In the genomic region with DNA sequence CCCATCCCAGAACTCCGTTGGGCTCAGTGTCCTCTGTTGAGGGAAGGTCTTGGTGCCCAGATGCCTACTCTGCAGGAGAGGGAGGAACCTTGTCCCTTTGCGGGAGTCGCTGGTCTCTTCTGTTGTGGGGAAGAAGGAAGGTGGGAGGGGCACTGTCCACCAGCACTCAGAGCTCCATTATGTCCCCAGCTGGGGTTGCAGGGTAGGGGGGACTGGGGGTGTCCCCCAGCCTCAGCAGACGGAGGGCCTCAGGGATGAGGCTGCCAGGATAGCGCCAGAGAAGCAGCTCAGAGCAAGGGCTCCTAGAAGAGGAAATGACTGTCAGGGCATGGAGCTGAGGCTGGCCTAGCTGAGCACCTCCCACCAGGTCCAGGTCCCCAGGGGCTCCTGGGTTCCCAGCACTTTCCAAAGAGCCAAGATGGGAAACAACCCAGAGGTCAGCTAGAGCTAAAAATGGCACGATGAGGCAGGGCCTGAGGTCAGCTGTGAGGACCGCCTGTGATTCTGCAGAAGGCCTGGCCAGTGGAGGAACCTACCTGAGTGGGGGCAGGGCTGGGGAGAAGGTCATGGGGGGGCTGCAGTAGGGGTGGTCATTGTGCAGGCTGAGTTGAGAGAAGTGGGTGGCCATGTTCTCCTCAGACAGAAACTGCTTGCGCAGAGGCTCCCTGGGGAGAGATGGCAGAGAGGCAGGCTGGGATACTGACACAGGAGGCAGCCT, we compare ENCODE assay signal across 8 cellular contexts. TPM values are rescaled to one million over a fixed set of nuclear protein-coding genes. Genes with fewer than 3 reads are reported as not detected.
DNase-seq lines count a peak whose midpoint lies in the region; ATAC-seq, FAIRE-seq and TF ChIP-seq lines count a peak whose summit lies in the region.

No MANE protein-coding gene starts in this region.

- peak overlapping the region; percentile 71 for H3K4me2 ChIP-seq in neural cell (ENCODE audit: low read length)

- no peaks in the 10 kb centered on the region for H3K79me2 ChIP-seq in neural cell (replicated peaks; ENCODE audit: insufficient read depth, low read length)

- FAIRE-seq in GM12892 (lab: Jason Lieb, UNC), result peak; percentile 56

- peak overlapping the region; percentile 94 to 99 (median 96) for H3K27ac ChIP-seq in Peyer's patch
- no peak overlapping the region for H3K27ac ChIP-seq in neural cell (ENCODE audit: low read length)

- H3K4me1 ChIP-seq in Peyer's patch, result peaks cover 12 to 51% (median 27%) of the 10 kb centered on the region in 4 donors

- no peaks in the 10 kb centered on the region for H3K9me2 ChIP-seq in neural cell (ENCODE audit: insufficient read depth, low read length)

- no peak for TF ChIP-seq CTCF in Peyer's patch (IDR thresholded peaks at IDR 0.05)
- no peak for TF ChIP-seq CTCF in neural cell (IDR thresholded peaks at IDR 0.05; ENCODE audit: poor library complexity, severe bottlenecking)

- peak overlapping the region; percentile 83 for H3K9ac ChIP-seq in neural cell (ENCODE audit: low read length)

- peaks cover 0 to 18% (median 0%) of the 10 kb centered on the region in 3 donors for H3K36me3 ChIP-seq in Peyer's patch
- H3K36me3 ChIP-seq in neural cell (ENCODE audit: insufficient read depth, low read length), result no peaks in the 10 kb centered on the region

- ATAC-seq in effector memory CD8-positive, alpha-beta T cell (replicated peaks), result no peak

- H4K20me1 ChIP-seq in neural cell (ENCODE audit: insufficient read depth), result no peaks in the 10 kb centered on the region

- H3K27ac Mint-ChIP-seq in effector memory CD8-positive, alpha-beta T cell, result peak overlapping the region in 1 of 2 donors; percentile 93

- H2AFZ ChIP-seq in neural cell (ENCODE audit: low read depth, low read length), result no peak overlapping the region

- H3F3A ChIP-seq in neural cell (ENCODE audit: insufficient read depth, low read length, poor library complexity, severe bottlenecking), result no peaks in the 10 kb centered on the region

- H3K27me3 ChIP-seq in Peyer's patch, result no peaks in the 10 kb centered on the region
- H3K27me3 ChIP-seq in neural cell (ENCODE audit: insufficient read depth, low read depth, low read length), result peaks cover 28% of the 10 kb centered on the region

- H3K27me3 Mint-ChIP-seq in effector memory CD8-positive, alpha-beta T cell, result no peaks in the 10 kb centered on the region

- peaks cover 41 to 45% of the 10 kb centered on the region in 2 donors for H3K4me1 Mint-ChIP-seq in effector memory CD8-positive, alpha-beta T cell (ENCODE audit: low read depth in 2 of 2)

- DNase-seq in GM12892 (ENCODE audit: insufficient read length) (no peak), Peyer's patch (no peak), NCI-H2196 (lab: John Stamatoyannopoulos, UW; ENCODE audit: unreplicated experiment) (no peak), globus pallidus (ENCODE audit: low spot score) (no peak), NCI-H2227 treated with DMSO at 0.1 percent for 48 hours (lab: John Stamatoyannopoulos, UW) (no peak), ureter (ENCODE audit: low spot score) (no peak)
- DNase-seq in effector memory CD8-positive, alpha-beta T cell, result no peak

- no peak for TF ChIP-seq POLR2A in GM12892 (IDR thresholded peaks at IDR 0.05; ENCODE audit: low read depth, low read length)
- no peak for TF ChIP-seq POLR2A in Peyer's patch (IDR thresholded peaks at IDR 0.05)

- TF ChIP-seq RAD21 in neural cell (conservative IDR thresholded peaks at IDR 0.05), result no peak

- H3K4me3 ChIP-seq in Peyer's patch (peak overlapping the region; percentile 60 to 78 (median 64)), neural cell (ENCODE audit: low read length) (peak overlapping the region; percentile 82)

- no peak for TF ChIP-seq EP300 in neural cell (conservative IDR thresholded peaks at IDR 0.05; ENCODE audit: poor library complexity, severe bottlenecking)

- peak overlapping the region; percentile 81 to 85 for H3K4me3 Mint-ChIP-seq in effector memory CD8-positive, alpha-beta T cell

- no peaks in the 10 kb centered on the region for H3K9me3 Mint-ChIP-seq in effector memory CD8-positive, alpha-beta T cell

- H3K36me3 Mint-ChIP-seq in effector memory CD8-positive, alpha-beta T cell (ENCODE audit: insufficient read depth), result peaks cover 26% of the 10 kb centered on the region

- no peaks in the 10 kb centered on the region for H3K9me3 ChIP-seq in Peyer's patch
- no peaks in the 10 kb centered on the region for H3K9me3 ChIP-seq in neural cell (ENCODE audit: low read length)

TF ChIP-seq in neural cell, 6 proteins besides CTCF, POLR2A, EP300 and RAD21:
- no peak for TF ChIP-seq SMC3 (conservative IDR thresholded peaks at IDR 0.05; ENCODE audit: poor library complexity)
- no peak for TF ChIP-seq POLR2AphosphoS5 (IDR thresholded peaks at IDR 0.05)
- no peak for TF ChIP-seq TAF1 (IDR thresholded peaks at IDR 0.05; ENCODE audit: low read depth)
- TF ChIP-seq MXI1 (conservative IDR thresholded peaks at IDR 0.05; ENCODE audit: poor library complexity, severe bottlenecking), result no peak
- no peak for TF ChIP-seq EZH2 (IDR thresholded peaks at IDR 0.05; ENCODE audit: borderline replicate concordance, insufficient read depth, low read length, poor library complexity, severe bottlenecking)
- TF ChIP-seq, protein P1, sequence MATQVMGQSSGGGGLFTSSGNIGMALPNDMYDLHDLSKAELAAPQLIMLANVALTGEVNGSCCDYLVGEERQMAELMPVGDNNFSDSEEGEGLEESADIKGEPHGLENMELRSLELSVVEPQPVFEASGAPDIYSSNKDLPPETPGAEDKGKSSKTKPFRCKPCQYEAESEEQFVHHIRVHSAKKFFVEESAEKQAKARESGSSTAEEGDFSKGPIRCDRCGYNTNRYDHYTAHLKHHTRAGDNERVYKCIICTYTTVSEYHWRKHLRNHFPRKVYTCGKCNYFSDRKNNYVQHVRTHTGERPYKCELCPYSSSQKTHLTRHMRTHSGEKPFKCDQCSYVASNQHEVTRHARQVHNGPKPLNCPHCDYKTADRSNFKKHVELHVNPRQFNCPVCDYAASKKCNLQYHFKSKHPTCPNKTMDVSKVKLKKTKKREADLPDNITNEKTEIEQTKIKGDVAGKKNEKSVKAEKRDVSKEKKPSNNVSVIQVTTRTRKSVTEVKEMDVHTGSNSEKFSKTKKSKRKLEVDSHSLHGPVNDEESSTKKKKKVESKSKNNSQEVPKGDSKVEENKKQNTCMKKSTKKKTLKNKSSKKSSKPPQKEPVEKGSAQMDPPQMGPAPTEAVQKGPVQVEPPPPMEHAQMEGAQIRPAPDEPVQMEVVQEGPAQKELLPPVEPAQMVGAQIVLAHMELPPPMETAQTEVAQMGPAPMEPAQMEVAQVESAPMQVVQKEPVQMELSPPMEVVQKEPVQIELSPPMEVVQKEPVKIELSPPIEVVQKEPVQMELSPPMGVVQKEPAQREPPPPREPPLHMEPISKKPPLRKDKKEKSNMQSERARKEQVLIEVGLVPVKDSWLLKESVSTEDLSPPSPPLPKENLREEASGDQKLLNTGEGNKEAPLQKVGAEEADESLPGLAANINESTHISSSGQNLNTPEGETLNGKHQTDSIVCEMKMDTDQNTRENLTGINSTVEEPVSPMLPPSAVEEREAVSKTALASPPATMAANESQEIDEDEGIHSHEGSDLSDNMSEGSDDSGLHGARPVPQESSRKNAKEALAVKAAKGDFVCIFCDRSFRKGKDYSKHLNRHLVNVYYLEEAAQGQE (IDR thresholded peaks at IDR 0.05; ENCODE audit: borderline replicate concordance), result no peak

RNA-seq across cellular contexts. Expression of a gene that starts 0.9 kb away (rescaled TPM):
- polyA plus RNA-seq in GM12892 (2012; ENCODE audit: missing spikeins), result 15.2 TPM
- total RNA-seq in Peyer's patch (10 to 100 TPM; 14.0 to 38.0 (median 34.1) TPM), ureter (46.3 TPM)
- 19.0 and 23.7 TPM in 2 replicates for polyA plus RNA-seq in neural cell
- polyA minus RNA-seq in neural cell, result 6.3 and 7.1 TPM in 2 replicates

RNA-seq across cellular contexts. Expression of a gene that starts 1.0 kb away (rescaled TPM):
- polyA plus RNA-seq in GM12892 (2012; ENCODE audit: missing spikeins), result 19.5 TPM
- total RNA-seq in Peyer's patch (10 to 100 TPM in 3 of 4 donors, 1 to 10 TPM in 1; 9.6 to 64.4 (median 27.1) TPM), ureter (29.8 TPM)
- polyA plus RNA-seq in neural cell, result 11.4 and 23.0 TPM in 2 replicates
- polyA minus RNA-seq in neural cell, result 5.1 and 5.7 TPM in 2 replicates

RNA-seq across cellular contexts. Expression of a gene that starts 2.7 kb away (rescaled TPM):
- polyA plus RNA-seq in GM12892 (2012; ENCODE audit: missing spikeins), result 0.66 TPM
- 10 to 100 TPM in 3 of 4 donors, 1 to 10 TPM in 1; 4.1 to 56.4 (median 39.8) TPM for total RNA-seq in Peyer's patch
- polyA plus RNA-seq in neural cell, result 2.0 and 2.3 TPM in 2 replicates
- 0.97 TPM in 1 of 2 replicates, not detected in the other for polyA minus RNA-seq in neural cell
- 27.7 TPM for total RNA-seq in ureter

RNA-seq across cellular contexts. Expression of a gene that starts 4.9 kb away (rescaled TPM):
- not detected for polyA plus RNA-seq in GM12892 (2012; ENCODE audit: missing spikeins)
- total RNA-seq in Peyer's patch (not detected), ureter (not detected)
- 1.1 TPM in 1 of 2 replicates, not detected in the other for polyA plus RNA-seq in neural cell
- not detected in 2 replicates for polyA minus RNA-seq in neural cell

RNA-seq across cellular contexts. Expression of a gene that starts 10.1 kb away (rescaled TPM):
- not detected for polyA plus RNA-seq in GM12892 (2012; ENCODE audit: missing spikeins)
- total RNA-seq in Peyer's patch (1 to 10 TPM in 3 of 4 donors, under 1 TPM in 1; 0.76 to 2.5 (median 1.2) TPM), ureter (0.42 TPM)
- not detected in 2 replicates for polyA plus RNA-seq in neural cell
- polyA minus RNA-seq in neural cell, result not detected in 2 replicates
